8 cellular contexts compared by ENCODE assay signal in genomic region chr6:144063246-144063743, GRCh38. TPM values are rescaled to one million over a fixed set of nuclear protein-coding genes. Genes with fewer than 3 reads are reported as not detected.
A peak's percentile ranks its signal among the peaks of the same experiment; 100 is the strongest.
DNase-seq lines count a peak whose midpoint lies in the region; ATAC-seq, FAIRE-seq and TF ChIP-seq lines count a peak whose summit lies in the region.

No MANE protein-coding gene starts in this region.

- H3K4me3 Mint-ChIP-seq in activated CD8-positive, alpha-beta T cell treated with anti-CD3 and anti-CD28 coated beads, Interleukin-2, amount 10 ng/mL, durations not matched to agents 7 days and 5 days, result peak overlapping the region; percentile 88

- intact Hi-C loops in kidney (cut with DNase I), result no loop called here

- H3K36me3 Mint-ChIP-seq in activated CD8-positive, alpha-beta T cell treated with anti-CD3 and anti-CD28 coated beads, Interleukin-2, amount 10 ng/mL, durations not matched to agents 7 days and 5 days (ENCODE audit: low read depth), result no peaks in the 10 kb centered on the region

- H3K36me3 ChIP-seq in kidney (ENCODE audit: control insufficient read depth in 1 of 2, insufficient read depth in 2 of 2, low read length in 2 of 2) (no peaks in the 10 kb centered on the region), suprapubic skin (no peaks in the 10 kb centered on the region)

- peak overlapping the region; percentile 38 to 72 for H3K9ac ChIP-seq in kidney (ENCODE audit: low read length in 2 of 2)

- POLR2A ChIA-PET in activated CD8-positive, alpha-beta T cell treated with anti-CD3 and anti-CD28 coated beads, Interleukin-2, amount 10 ng/mL, durations not matched to agents 7 days and 5 days (lab: Charles Lee), result interaction anchor here (0.5 to 4.0 kb wide), 15 partner anchors 8 to 613 kb away, joined by 3 to 74 read pairs (median 3); partner anchors contain the start of genes ADAT2, PEX3 and SF3B5

- H3K9me3 Mint-ChIP-seq in activated CD8-positive, alpha-beta T cell treated with anti-CD3 and anti-CD28 coated beads, Interleukin-2, amount 10 ng/mL, durations not matched to agents 7 days and 5 days (ENCODE audit: insufficient read depth), result no peaks in the 10 kb centered on the region

- peak; percentile 3 for ATAC-seq in HG02981 (IDR thresholded peaks at IDR 0.05; ENCODE audit: unreplicated experiment)
- ATAC-seq in activated CD8-positive, alpha-beta T cell treated with anti-CD3 and anti-CD28 coated beads, Interleukin-2, amount 10 ng/mL, durations not matched to agents 7 days and 5 days, result peak; percentile 5

- H3K4me1 ChIP-seq in kidney (ENCODE audit: control insufficient read depth in 1 of 2, insufficient read depth in 1 of 2, low read depth in 1 of 2, low read length in 2 of 2), result peaks cover 0 to 4% of the 10 kb centered on the region in 2 donors
- peaks cover 22% of the 10 kb centered on the region for H3K4me1 ChIP-seq in suprapubic skin

- H3K27ac Mint-ChIP-seq in activated CD8-positive, alpha-beta T cell treated with anti-CD3 and anti-CD28 coated beads, Interleukin-2, amount 10 ng/mL, durations not matched to agents 7 days and 5 days, result peak overlapping the region; percentile 94

- no peak for FAIRE-seq in kidney (lab: Jason Lieb, UNC)

- H3K27me3 Mint-ChIP-seq in activated CD8-positive, alpha-beta T cell treated with anti-CD3 and anti-CD28 coated beads, Interleukin-2, amount 10 ng/mL, durations not matched to agents 7 days and 5 days (ENCODE audit: low read depth), result peaks cover 3% of the 10 kb centered on the region

- no peak for TF ChIP-seq CTCF in kidney (IDR thresholded peaks at IDR 0.05; ENCODE audit: borderline replicate concordance, extremely low read depth, insufficient read depth)
- no peak for TF ChIP-seq CTCF in suprapubic skin (IDR thresholded peaks at IDR 0.05)

- H3K4me3 ChIP-seq in kidney (ENCODE audit: low read length in 2 of 2), result peak overlapping the region; percentile 57 to 67
- H3K4me3 ChIP-seq in suprapubic skin, result peak overlapping the region; percentile 70

- H3K9me3 ChIP-seq in kidney (ENCODE audit: control insufficient read depth in 1 of 2, low read length in 2 of 2) (no peaks in the 10 kb centered on the region), suprapubic skin (no peaks in the 10 kb centered on the region)

- H3K4me1 Mint-ChIP-seq in activated CD8-positive, alpha-beta T cell treated with anti-CD3 and anti-CD28 coated beads, Interleukin-2, amount 10 ng/mL, durations not matched to agents 7 days and 5 days (ENCODE audit: low read depth), result peaks cover 43% of the 10 kb centered on the region

- DNase-seq in NCI-H2107 treated with DMSO at 0.1 percent for 48 hours (lab: John Stamatoyannopoulos, UW; ENCODE audit: unreplicated experiment), result peak; percentile 2
- no peak for DNase-seq in NCI-H2107 (lab: John Stamatoyannopoulos, UW)
- peak; percentile 37 for DNase-seq in activated CD8-positive, alpha-beta T cell treated with anti-CD3 and anti-CD28 coated beads, Interleukin-2, amount 10 ng/mL, durations not matched to agents 7 days and 5 days
- no peak for DNase-seq in kidney
- no peak for DNase-seq in suprapubic skin (ENCODE audit: low spot score in 2 of 2)
- no peak for DNase-seq in hypothalamus (lab: John Stamatoyannopoulos, UW)
- DNase-seq in SHP77 (lab: John Stamatoyannopoulos, UW), result no peak

- no peaks in the 10 kb centered on the region for H3K27me3 ChIP-seq in suprapubic skin

- no peak for TF ChIP-seq POLR2A in suprapubic skin (IDR thresholded peaks at IDR 0.05)

- CTCF ChIA-PET in activated CD8-positive, alpha-beta T cell treated with anti-CD3 and anti-CD28 coated beads, Interleukin-2, amount 10 ng/mL, durations not matched to agents 7 days and 5 days (lab: Charles Lee), result interaction anchor here (0.7 to 4.1 kb wide), 8 partner anchors 8 to 123 kb away, joined by 3 to 33 read pairs (median 4); partner anchors contain the start of gene SF3B5

- WGBS in suprapubic skin, result 5% methylated on average over 16 of the region's 16 CpGs

- H3K27ac ChIP-seq in kidney (ENCODE audit: low read depth in 2 of 2, low read length in 2 of 2) (peak overlapping the region; percentile 53 to 63), suprapubic skin (no peak overlapping the region)

- no peak for TF ChIP-seq EP300 in suprapubic skin (IDR thresholded peaks at IDR 0.05)

RNA-seq across cellular contexts. Expression of gene SF3B5, which starts 32.1 kb away (rescaled TPM):
- 100 to 1,000 TPM; 167 to 168 TPM for total RNA-seq in activated CD8-positive, alpha-beta T cell treated with anti-CD3 and anti-CD28 coated beads, Interleukin-2, amount 10 ng/mL, durations not matched to agents 7 days and 5 days
- total RNA-seq in kidney (101 TPM), suprapubic skin (100 to 1,000 TPM; 111 to 218 (median 173) TPM)
- polyA plus RNA-seq in kidney (ENCODE audit: insufficient read depth, low read depth, low replicate concordance), result 420 TPM

RNA-seq across cellular contexts. Expression of gene PLAGL1, which starts 55.2 kb away (rescaled TPM):
- total RNA-seq in activated CD8-positive, alpha-beta T cell treated with anti-CD3 and anti-CD28 coated beads, Interleukin-2, amount 10 ng/mL, durations not matched to agents 7 days and 5 days, result 1 to 10 TPM; 7.4 to 7.7 TPM
- total RNA-seq in kidney (23.6 TPM), suprapubic skin (10 to 100 TPM; 43.7 to 57.0 (median 51.2) TPM)
- polyA plus RNA-seq in kidney (ENCODE audit: insufficient read depth, low read depth, low replicate concordance), result 7.1 TPM

Comparison
In these comparisons a context has a peak if more than half of its experiments do, and no peak if none do; other contexts are left out.
1. DNase-seq: peak in NCI-H2107 treated with DMSO at 0.1 percent for 48 hours (single experiment) and activated CD8-positive, alpha-beta T cell treated with anti-CD3 and anti-CD28 coated beads, Interleukin-2, amount 10 ng/mL, durations not matched to agents 7 days and 5 days (single experiment); none in NCI-H2107 (single experiment), kidney (single experiment), suprapubic skin (0 of 2), hypothalamus (0 of 51) and SHP77 (0 of 2).